Comparison of ENCODE assay signal across 20 cellular contexts in genomic region chr4:55406545-55406944, GRCh38.
"Had no signal": no experiment of that assay in that cellular context is flagged by ENCODE, and none has a peak within 500 bp of the region (broad histone marks: within the 10 kb centered on the region; RNA-seq: fewer than 3 reads in every experiment).

No MANE protein-coding gene starts in this region.

- H3K27ac Mint-ChIP-seq: activated CD4-positive, alpha-beta memory T cell treated with anti-CD3 and anti-CD28 coated beads, Interleukin-2, amount 10 ng/mL, durations not matched to agents 7 days and 5 days; activated CD8-positive, alpha-beta memory T cell treated with anti-CD3 and anti-CD28 coated beads, Interleukin-2, amount 10 ng/mL, durations not matched to agents 7 days and 5 days; progenitor cell of endocrine pancreas; T-helper 2 cell treated with Interferon-gamma antibody and Interleukin-4, amounts not matched to agents 5 μg/mL and 100 μg/mL, for 36 hours had no signal

- H3K9me3 ChIP-seq: esophagus muscularis mucosa, gastroesophageal sphincter, heart right ventricle, right atrium auricular region, testis, upper lobe of right lung had no signal

- DNase-seq: activated CD4-positive, alpha-beta memory T cell treated with anti-CD3 and anti-CD28 coated beads, Interleukin-2, amount 10 ng/mL, durations not matched to agents 7 days and 5 days; activated CD4-positive, alpha-beta T cell treated with anti-CD3 and anti-CD28 coated beads for 4 hours; activated CD8-positive, alpha-beta memory T cell treated with anti-CD3 and anti-CD28 coated beads, Interleukin-2, amount 10 ng/mL, durations not matched to agents 7 days and 5 days; activated naive CD4-positive, alpha-beta T cell treated with anti-CD3 and anti-CD28 coated beads, Interleukin-2, amount 50 U/mL, for 16 hours; aorta; cerebellar nuclear complex; effector CD8-positive, alpha-beta T cell; heart right ventricle; nephron progenitor cell; SW 1271; testis; upper lobe of right lung had no signal

- H3K4me3 ChIP-seq: esophagus muscularis mucosa, gastroesophageal sphincter, heart right ventricle, right atrium auricular region, testis, upper lobe of right lung had no signal

- H3K4me3 Mint-ChIP-seq: activated CD4-positive, alpha-beta memory T cell treated with anti-CD3 and anti-CD28 coated beads, Interleukin-2, amount 10 ng/mL, durations not matched to agents 7 days and 5 days; activated CD8-positive, alpha-beta memory T cell treated with anti-CD3 and anti-CD28 coated beads, Interleukin-2, amount 10 ng/mL, durations not matched to agents 7 days and 5 days; memory B cell; nephron progenitor cell; T-helper 2 cell treated with Interferon-gamma antibody and Interleukin-4, amounts not matched to agents 5 μg/mL and 100 μg/mL, for 36 hours had no signal

- ATAC-seq: activated CD8-positive, alpha-beta memory T cell treated with anti-CD3 and anti-CD28 coated beads, Interleukin-2, amount 10 ng/mL, durations not matched to agents 7 days and 5 days; gastroesophageal sphincter; heart right ventricle had no signal

- H3K9me3 Mint-ChIP-seq: activated CD4-positive, alpha-beta memory T cell treated with anti-CD3 and anti-CD28 coated beads, Interleukin-2, amount 10 ng/mL, durations not matched to agents 7 days and 5 days; memory B cell; nephron progenitor cell; T-helper 2 cell treated with Interferon-gamma antibody and Interleukin-4, amounts not matched to agents 5 μg/mL and 100 μg/mL, for 36 hours had no signal

- H3K27ac ChIP-seq: esophagus muscularis mucosa, gastroesophageal sphincter, heart right ventricle, right atrium auricular region, testis, upper lobe of right lung had no signal

- H3K27me3 Mint-ChIP-seq: activated CD4-positive, alpha-beta memory T cell treated with anti-CD3 and anti-CD28 coated beads, Interleukin-2, amount 10 ng/mL, durations not matched to agents 7 days and 5 days; activated CD8-positive, alpha-beta memory T cell treated with anti-CD3 and anti-CD28 coated beads, Interleukin-2, amount 10 ng/mL, durations not matched to agents 7 days and 5 days; memory B cell; progenitor cell of endocrine pancreas had no signal

- FAIRE-seq: endothelial cell of umbilical vein, TTC549 had no signal

- H3K4me1 ChIP-seq: testis had no signal

- H3K27me3 ChIP-seq: esophagus muscularis mucosa, gastroesophageal sphincter, heart right ventricle, right atrium auricular region, testis, upper lobe of right lung had no signal
